Comparison of ENCODE assay signal across 1 cellular context in the genomic region with DNA sequence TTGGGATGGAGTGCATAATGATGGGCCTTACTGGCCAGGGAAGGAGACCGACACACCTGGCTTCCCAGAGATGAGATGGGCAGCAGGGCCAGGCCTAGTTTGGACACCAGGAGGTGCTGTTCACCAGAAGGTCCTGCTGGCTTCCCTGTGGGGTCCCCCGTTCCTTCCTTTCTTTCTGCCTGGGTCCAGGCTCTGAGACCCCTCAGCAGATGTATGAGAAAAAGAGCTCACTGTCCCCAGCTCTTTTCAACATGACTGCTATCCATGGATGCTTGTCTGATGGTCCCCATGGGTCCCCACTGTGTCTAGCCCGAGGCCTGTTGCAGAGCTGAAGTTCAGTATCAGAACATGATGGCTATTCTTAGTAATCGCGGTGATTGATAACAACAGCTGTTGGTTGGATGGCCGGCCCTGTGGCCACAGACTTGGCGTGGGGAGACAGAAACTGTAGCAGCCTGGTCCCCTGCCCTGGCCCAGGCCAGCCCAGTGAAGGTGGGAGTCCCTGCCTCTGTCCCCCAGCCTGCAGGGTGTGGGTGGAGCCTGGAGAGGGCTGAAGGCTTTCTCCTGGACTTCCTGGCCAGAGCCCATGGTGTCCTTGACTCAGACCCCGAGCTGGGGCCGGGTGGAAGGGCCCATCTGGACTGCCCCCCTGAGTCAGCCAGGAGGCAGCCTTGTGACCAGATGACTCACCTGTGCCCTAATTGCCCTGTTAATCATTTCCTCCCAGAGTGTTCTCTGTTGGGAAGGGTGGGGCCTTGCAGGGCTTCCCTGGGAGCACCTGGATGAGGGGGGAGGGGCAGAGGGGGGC.
TF ChIP-seq lines count a peak whose summit lies in the region.

No MANE protein-coding gene starts in this region.

TF ChIP-seq in K562, 482 proteins besides CTCF, POLR2A, EP300 and RAD21 (continued from another document and continues in another):
- TF ChIP-seq, protein P1, sequence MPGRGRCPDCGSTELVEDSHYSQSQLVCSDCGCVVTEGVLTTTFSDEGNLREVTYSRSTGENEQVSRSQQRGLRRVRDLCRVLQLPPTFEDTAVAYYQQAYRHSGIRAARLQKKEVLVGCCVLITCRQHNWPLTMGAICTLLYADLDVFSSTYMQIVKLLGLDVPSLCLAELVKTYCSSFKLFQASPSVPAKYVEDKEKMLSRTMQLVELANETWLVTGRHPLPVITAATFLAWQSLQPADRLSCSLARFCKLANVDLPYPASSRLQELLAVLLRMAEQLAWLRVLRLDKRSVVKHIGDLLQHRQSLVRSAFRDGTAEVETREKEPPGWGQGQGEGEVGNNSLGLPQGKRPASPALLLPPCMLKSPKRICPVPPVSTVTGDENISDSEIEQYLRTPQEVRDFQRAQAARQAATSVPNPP (IDR thresholded peaks at IDR 0.05; ENCODE audit: borderline replicate concordance, insufficient read depth, insufficient read length): no peak
- TF ChIP-seq ZNF3 (CRISPR knock-in tag; IDR thresholded peaks at IDR 0.05) (no peak), GTF2F1 (IDR thresholded peaks at IDR 0.05; ENCODE audit: low read depth, low read length) (no peak), HMGN3 (IDR thresholded peaks at IDR 0.05; ENCODE audit: borderline replicate concordance, extremely low read depth, insufficient read length, low read depth, low read length) (no peak), MEIS2 (IDR thresholded peaks at IDR 0.05; ENCODE audit: partially characterized antibody) (peak; percentile 41), NFIC (IDR thresholded peaks at IDR 0.05) (no peak), STAT5B (CRISPR knock-in tag; IDR thresholded peaks at IDR 0.05) (no peak), ZNF76 (CRISPR knock-in tag; IDR thresholded peaks at IDR 0.05; ENCODE audit: borderline replicate concordance) (no peak), GTF2E2 (tag; IDR thresholded peaks at IDR 0.05) (0 out of 2 replicates have a peak, but pooled peaks have one; percentile 32), SRSF9 (IDR thresholded peaks at IDR 0.05; ENCODE audit: borderline replicate concordance, low read depth, low read length) (no peak), RBM25 (IDR thresholded peaks at IDR 0.05; ENCODE audit: low read depth, low read length, severe bottlenecking) (no peak), ATF1 (CRISPR knock-in tag; IDR thresholded peaks at IDR 0.05) (no peak), ATF1 (tag; IDR thresholded peaks at IDR 0.05) (no peak), ZNF583 (CRISPR knock-in tag; IDR thresholded peaks at IDR 0.05) (no peak), CCAR2 (IDR thresholded peaks at IDR 0.05; ENCODE audit: low read depth, low read length) (no peak), JUN (IDR thresholded peaks at IDR 0.05; ENCODE audit: borderline replicate concordance, low read depth, low read length) (peak; percentile 96), JUN (CRISPR knock-in tag; IDR thresholded peaks at IDR 0.05; ENCODE audit: borderline replicate concordance) (0 out of 2 replicates have a peak, but pooled peaks have one; percentile 43), GATAD2A (IDR thresholded peaks at IDR 0.05) (peak; percentile 63; the same call in 1 of the 2 replicates), KLF6 (CRISPR knock-in tag; IDR thresholded peaks at IDR 0.05; ENCODE audit: borderline replicate concordance) (no peak), PHTF2 (CRISPR knock-in tag; IDR thresholded peaks at IDR 0.05) (no peak), SPI1 (IDR thresholded peaks at IDR 0.05; ENCODE audit: borderline replicate concordance, low read depth, low read length) (no peak), FOXJ3 (CRISPR knock-in tag; IDR thresholded peaks at IDR 0.05) (no peak), ZNF133 (CRISPR knock-in tag; IDR thresholded peaks at IDR 0.05) (no peak), ZNF695 (CRISPR knock-in tag; IDR thresholded peaks at IDR 0.05) (no peak), SREBF1 (IDR thresholded peaks at IDR 0.05; ENCODE audit: borderline replicate concordance, low read depth, low read length) (no peak), XRCC5 (IDR thresholded peaks at IDR 0.05; ENCODE audit: low read depth, low read length) (peak; percentile 15; the same call in 1 of the 2 replicates), SMAD2 (IDR thresholded peaks at IDR 0.05; ENCODE audit: low read depth, low read length) (no peak), FOXA3 (CRISPR knock-in tag; conservative IDR thresholded peaks at IDR 0.05 in 1 of 2, IDR thresholded peaks at IDR 0.05 in 1 of 2) (no peak), ZC3H11A (IDR thresholded peaks at IDR 0.05; ENCODE audit: low read depth, low read length) (no peak), FIP1L1 (IDR thresholded peaks at IDR 0.05; ENCODE audit: low read depth, low read length, poor library complexity, severe bottlenecking) (no peak), CREBBP (IDR thresholded peaks at IDR 0.05; ENCODE audit: low read depth, low read length) (no peak), ZNF561 (CRISPR knock-in tag; conservative IDR thresholded peaks at IDR 0.05) (no peak), POLR2AphosphoS2 (IDR thresholded peaks at IDR 0.05; ENCODE audit: low read length) (no peak), NONO (IDR thresholded peaks at IDR 0.05; ENCODE audit: low read depth in 2 of 2, low read length in 1 of 2) (no peak), NFE2 (IDR thresholded peaks at IDR 0.05; ENCODE audit: low read depth) (peak; percentile 10; the same call in 1 of the 2 replicates), ZNF316 (IDR thresholded peaks at IDR 0.05) (no peak), TCF3 (CRISPR knock-in tag; IDR thresholded peaks at IDR 0.05) (peak; percentile 43), CBFB (CRISPR knock-in tag; IDR thresholded peaks at IDR 0.05) (peak; percentile 17; the same call in 1 of the 2 replicates), CBX3 (IDR thresholded peaks at IDR 0.05; ENCODE audit: borderline replicate concordance in 1 of 2, low read length in 2 of 2) (no peak), ZNF668 (CRISPR knock-in tag; IDR thresholded peaks at IDR 0.05) (no peak), TBP (optimal IDR thresholded peaks at IDR 0.05; ENCODE audit: low read depth, low read length) (no peak), ZNF384 (IDR thresholded peaks at IDR 0.05; ENCODE audit: low read depth, low read length) (no peak), ZNF253 (CRISPR knock-in tag; conservative IDR thresholded peaks at IDR 0.05) (no peak)
- TF ChIP-seq, protein P2, sequence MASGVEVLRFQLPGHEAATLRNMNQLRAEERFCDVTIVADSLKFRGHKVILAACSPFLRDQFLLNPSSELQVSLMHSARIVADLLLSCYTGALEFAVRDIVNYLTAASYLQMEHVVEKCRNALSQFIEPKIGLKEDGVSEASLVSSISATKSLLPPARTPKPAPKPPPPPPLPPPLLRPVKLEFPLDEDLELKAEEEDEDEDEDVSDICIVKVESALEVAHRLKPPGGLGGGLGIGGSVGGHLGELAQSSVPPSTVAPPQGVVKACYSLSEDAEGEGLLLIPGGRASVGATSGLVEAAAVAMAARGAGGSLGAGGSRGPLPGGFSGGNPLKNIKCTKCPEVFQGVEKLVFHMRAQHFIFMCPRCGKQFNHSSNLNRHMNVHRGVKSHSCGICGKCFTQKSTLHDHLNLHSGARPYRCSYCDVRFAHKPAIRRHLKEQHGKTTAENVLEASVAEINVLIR (CRISPR knock-in tag; IDR thresholded peaks at IDR 0.05): no peak
- TF ChIP-seq, protein P3, sequence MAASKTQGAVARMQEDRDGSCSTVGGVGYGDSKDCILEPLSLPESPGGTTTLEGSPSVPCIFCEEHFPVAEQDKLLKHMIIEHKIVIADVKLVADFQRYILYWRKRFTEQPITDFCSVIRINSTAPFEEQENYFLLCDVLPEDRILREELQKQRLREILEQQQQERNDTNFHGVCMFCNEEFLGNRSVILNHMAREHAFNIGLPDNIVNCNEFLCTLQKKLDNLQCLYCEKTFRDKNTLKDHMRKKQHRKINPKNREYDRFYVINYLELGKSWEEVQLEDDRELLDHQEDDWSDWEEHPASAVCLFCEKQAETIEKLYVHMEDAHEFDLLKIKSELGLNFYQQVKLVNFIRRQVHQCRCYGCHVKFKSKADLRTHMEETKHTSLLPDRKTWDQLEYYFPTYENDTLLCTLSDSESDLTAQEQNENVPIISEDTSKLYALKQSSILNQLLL (CRISPR knock-in tag; IDR thresholded peaks at IDR 0.05; ENCODE audit: borderline replicate concordance): no peak
- TF ChIP-seq, protein P4, sequence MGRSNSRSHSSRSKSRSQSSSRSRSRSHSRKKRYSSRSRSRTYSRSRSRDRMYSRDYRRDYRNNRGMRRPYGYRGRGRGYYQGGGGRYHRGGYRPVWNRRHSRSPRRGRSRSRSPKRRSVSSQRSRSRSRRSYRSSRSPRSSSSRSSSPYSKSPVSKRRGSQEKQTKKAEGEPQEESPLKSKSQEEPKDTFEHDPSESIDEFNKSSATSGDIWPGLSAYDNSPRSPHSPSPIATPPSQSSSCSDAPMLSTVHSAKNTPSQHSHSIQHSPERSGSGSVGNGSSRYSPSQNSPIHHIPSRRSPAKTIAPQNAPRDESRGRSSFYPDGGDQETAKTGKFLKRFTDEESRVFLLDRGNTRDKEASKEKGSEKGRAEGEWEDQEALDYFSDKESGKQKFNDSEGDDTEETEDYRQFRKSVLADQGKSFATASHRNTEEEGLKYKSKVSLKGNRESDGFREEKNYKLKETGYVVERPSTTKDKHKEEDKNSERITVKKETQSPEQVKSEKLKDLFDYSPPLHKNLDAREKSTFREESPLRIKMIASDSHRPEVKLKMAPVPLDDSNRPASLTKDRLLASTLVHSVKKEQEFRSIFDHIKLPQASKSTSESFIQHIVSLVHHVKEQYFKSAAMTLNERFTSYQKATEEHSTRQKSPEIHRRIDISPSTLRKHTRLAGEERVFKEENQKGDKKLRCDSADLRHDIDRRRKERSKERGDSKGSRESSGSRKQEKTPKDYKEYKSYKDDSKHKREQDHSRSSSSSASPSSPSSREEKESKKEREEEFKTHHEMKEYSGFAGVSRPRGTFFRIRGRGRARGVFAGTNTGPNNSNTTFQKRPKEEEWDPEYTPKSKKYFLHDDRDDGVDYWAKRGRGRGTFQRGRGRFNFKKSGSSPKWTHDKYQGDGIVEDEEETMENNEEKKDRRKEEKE (IDR thresholded peaks at IDR 0.05; ENCODE audit: borderline replicate concordance in 1 of 2, control insufficient read depth in 1 of 2, low read depth in 2 of 2, low read length in 1 of 2): no peak
- TF ChIP-seq, protein P5, sequence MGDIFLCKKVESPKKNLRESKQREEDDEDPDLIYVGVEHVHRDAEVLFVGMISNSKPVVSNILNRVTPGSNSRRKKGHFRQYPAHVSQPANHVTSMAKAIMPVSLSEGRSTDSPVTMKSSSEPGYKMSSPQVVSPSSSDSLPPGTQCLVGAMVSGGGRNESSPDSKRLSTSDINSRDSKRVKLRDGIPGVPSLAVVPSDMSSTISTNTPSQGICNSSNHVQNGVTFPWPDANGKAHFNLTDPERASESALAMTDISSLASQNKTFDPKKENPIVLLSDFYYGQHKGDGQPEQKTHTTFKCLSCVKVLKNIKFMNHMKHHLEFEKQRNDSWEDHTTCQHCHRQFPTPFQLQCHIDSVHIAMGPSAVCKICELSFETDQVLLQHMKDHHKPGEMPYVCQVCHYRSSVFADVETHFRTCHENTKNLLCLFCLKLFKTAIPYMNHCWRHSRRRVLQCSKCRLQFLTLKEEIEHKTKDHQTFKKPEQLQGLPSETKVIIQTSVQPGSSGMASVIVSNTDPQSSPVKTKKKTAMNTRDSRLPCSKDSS (IDR thresholded peaks at IDR 0.05; ENCODE audit: low read depth, partially characterized antibody): no peak
- TF ChIP-seq, protein P6, sequence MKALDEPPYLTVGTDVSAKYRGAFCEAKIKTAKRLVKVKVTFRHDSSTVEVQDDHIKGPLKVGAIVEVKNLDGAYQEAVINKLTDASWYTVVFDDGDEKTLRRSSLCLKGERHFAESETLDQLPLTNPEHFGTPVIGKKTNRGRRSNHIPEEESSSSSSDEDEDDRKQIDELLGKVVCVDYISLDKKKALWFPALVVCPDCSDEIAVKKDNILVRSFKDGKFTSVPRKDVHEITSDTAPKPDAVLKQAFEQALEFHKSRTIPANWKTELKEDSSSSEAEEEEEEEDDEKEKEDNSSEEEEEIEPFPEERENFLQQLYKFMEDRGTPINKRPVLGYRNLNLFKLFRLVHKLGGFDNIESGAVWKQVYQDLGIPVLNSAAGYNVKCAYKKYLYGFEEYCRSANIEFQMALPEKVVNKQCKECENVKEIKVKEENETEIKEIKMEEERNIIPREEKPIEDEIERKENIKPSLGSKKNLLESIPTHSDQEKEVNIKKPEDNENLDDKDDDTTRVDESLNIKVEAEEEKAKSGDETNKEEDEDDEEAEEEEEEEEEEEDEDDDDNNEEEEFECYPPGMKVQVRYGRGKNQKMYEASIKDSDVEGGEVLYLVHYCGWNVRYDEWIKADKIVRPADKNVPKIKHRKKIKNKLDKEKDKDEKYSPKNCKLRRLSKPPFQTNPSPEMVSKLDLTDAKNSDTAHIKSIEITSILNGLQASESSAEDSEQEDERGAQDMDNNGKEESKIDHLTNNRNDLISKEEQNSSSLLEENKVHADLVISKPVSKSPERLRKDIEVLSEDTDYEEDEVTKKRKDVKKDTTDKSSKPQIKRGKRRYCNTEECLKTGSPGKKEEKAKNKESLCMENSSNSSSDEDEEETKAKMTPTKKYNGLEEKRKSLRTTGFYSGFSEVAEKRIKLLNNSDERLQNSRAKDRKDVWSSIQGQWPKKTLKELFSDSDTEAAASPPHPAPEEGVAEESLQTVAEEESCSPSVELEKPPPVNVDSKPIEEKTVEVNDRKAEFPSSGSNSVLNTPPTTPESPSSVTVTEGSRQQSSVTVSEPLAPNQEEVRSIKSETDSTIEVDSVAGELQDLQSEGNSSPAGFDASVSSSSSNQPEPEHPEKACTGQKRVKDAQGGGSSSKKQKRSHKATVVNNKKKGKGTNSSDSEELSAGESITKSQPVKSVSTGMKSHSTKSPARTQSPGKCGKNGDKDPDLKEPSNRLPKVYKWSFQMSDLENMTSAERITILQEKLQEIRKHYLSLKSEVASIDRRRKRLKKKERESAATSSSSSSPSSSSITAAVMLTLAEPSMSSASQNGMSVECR (CRISPR knock-in tag; IDR thresholded peaks at IDR 0.05): no peak
- TF ChIP-seq, protein P7, sequence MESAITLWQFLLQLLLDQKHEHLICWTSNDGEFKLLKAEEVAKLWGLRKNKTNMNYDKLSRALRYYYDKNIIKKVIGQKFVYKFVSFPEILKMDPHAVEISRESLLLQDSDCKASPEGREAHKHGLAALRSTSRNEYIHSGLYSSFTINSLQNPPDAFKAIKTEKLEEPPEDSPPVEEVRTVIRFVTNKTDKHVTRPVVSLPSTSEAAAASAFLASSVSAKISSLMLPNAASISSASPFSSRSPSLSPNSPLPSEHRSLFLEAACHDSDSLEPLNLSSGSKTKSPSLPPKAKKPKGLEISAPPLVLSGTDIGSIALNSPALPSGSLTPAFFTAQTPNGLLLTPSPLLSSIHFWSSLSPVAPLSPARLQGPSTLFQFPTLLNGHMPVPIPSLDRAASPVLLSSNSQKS (CRISPR knock-in tag; IDR thresholded peaks at IDR 0.05): no peak
